10 cellular contexts compared by ENCODE assay signal in the genomic region with DNA sequence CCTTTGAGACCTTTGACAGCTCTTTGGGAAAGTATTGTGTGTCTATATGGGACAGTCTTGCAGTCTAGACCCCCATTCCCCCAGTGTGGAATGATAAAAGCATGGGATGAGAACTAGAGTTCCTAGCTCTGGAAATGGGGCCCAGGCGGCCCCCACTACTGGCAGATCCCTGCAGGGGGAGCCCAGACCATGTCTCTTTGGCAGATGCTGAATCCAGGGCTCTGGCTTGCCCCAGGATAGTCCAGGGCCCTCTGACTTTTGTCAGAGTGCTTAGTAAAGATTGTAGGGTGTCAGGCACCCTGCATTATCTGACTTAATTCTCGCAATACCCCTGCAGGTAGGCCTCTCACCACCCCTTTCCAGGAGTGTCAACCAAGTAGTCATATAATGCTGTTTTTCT. TPM values are rescaled to one million over a fixed set of nuclear protein-coding genes. Genes with fewer than 3 reads are reported as not detected.
DNase-seq lines count a peak whose midpoint lies in the region; TF ChIP-seq lines count a peak whose summit lies in the region.
"Had no signal": no experiment of that assay in that cellular context is flagged by ENCODE, and none has a peak within 500 bp of the region (broad histone marks: within the 10 kb centered on the region; RNA-seq: fewer than 3 reads in every experiment).

No MANE protein-coding gene starts in this region.

- H3K9me3 ChIP-seq in Caco-2 (no peaks in the 10 kb centered on the region), tibial nerve (no peaks in the 10 kb centered on the region)

- DNase-seq in Caco-2 (peak in 1 of 2 experiments; percentile 39), HFFc6 (no peak), chondrocyte (ENCODE audit: low spot score) (no peak), osteocyte (ENCODE audit: extremely low spot score, unreplicated experiment) (no peak), KBM-7 (no peak), GM10266 (ENCODE audit: extremely low spot score) (no peak), NCI-H82 (lab: John Stamatoyannopoulos, UW) (no peak), tibial nerve (ENCODE audit: low spot score in 2 of 2) (no peak)
- DNase-seq: stimulated activated CD4-positive, alpha-beta T cell treated with anti-CD3 and anti-CD28 coated beads, Interleukin-15, amount 100 ng/mL, for 24 hours had no signal

- POLR2A ChIA-PET in Caco-2 (lab: Charles Lee): no interaction called here

- WGBS in tibial nerve, 2 donors: 79 to 86% methylated on average over 2 of the region's 2 CpGs

- in situ Hi-C loops in KBM-7 (cut with MboI; ENCODE audit: low pct_unique_long_range_greater_than_20kb, low sequenced_read_pairs): no loop called here

- no peaks in the 10 kb centered on the region for H3K27me3 Mint-ChIP-seq in Caco-2 (ENCODE audit: insufficient read depth, unreplicated experiment)
- no peaks in the 10 kb centered on the region; the same call in 1 of the 2 replicates for H3K27me3 Mint-ChIP-seq in HFFc6 (ENCODE audit: insufficient read depth)
- H3K27me3 Mint-ChIP-seq in chondrocyte (ENCODE audit: low read depth): no peaks in the 10 kb centered on the region
- no peaks in the 10 kb centered on the region for H3K27me3 Mint-ChIP-seq in osteocyte (ENCODE audit: unreplicated experiment)
- H3K27me3 Mint-ChIP-seq: IgD-negative memory B cell had no signal

- H3K27me3 ChIP-seq in Caco-2 (replicated peaks; ENCODE audit: control insufficient read depth, insufficient read depth, low read length) (no peaks in the 10 kb centered on the region), tibial nerve (no peaks in the 10 kb centered on the region)

- no peak for TF ChIP-seq EP300 in tibial nerve (IDR thresholded peaks at IDR 0.05)

- CTCF ChIA-PET in Caco-2 (lab: Charles Lee): interaction anchor here (0.6 kb wide), 1 partner anchor 8 kb away, joined by 4 read pairs; a partner anchor contains a TSS

- H3K4me3 ChIP-seq in Caco-2 (ENCODE audit: low read depth, low read length) (no peak overlapping the region), tibial nerve (no peak overlapping the region)

- TF ChIP-seq POLR2A in tibial nerve (IDR thresholded peaks at IDR 0.05): no peak

- intact Hi-C loops in Caco-2 (cut with micrococcal nuclease; ENCODE audit: unreplicated experiment): no loop called here

- TF ChIP-seq CTCF in Caco-2 (IDR thresholded peaks at IDR 0.05; ENCODE audit: insufficient read depth in 1 of 2, low read depth in 1 of 2, low read length in 1 of 2, severe bottlenecking in 1 of 2, unreplicated experiment in 1 of 2) (peak; percentile 33 to 63), HFFc6 (IDR thresholded peaks at IDR 0.05) (peak; percentile 68), chondrocyte (IDR thresholded peaks at IDR 0.05) (peak; percentile 41), osteocyte (IDR thresholded peaks at IDR 0.05) (peak; percentile 22), GM10266 (IDR thresholded peaks at IDR 0.05; ENCODE audit: control insufficient read depth, insufficient read depth, low read depth, missing control alignments) (no peak), tibial nerve (IDR thresholded peaks at IDR 0.05) (peak in 1 of 5 experiments; percentile 9)

- no peak overlapping the region for H3K4me3 Mint-ChIP-seq in Caco-2 (ENCODE audit: unreplicated experiment)
- no peak overlapping the region for H3K4me3 Mint-ChIP-seq in HFFc6
- no peak overlapping the region for H3K4me3 Mint-ChIP-seq in chondrocyte (ENCODE audit: unreplicated experiment)
- no peak overlapping the region for H3K4me3 Mint-ChIP-seq in osteocyte (ENCODE audit: unreplicated experiment)

- peaks cover 9% of the 10 kb centered on the region for H3K4me1 Mint-ChIP-seq in Caco-2 (ENCODE audit: low read depth, unreplicated experiment)
- peaks cover 59% of the 10 kb centered on the region for H3K4me1 Mint-ChIP-seq in HFFc6 (ENCODE audit: low read depth)
- peaks cover 51% of the 10 kb centered on the region for H3K4me1 Mint-ChIP-seq in chondrocyte (ENCODE audit: low read depth)
- peaks cover 49% of the 10 kb centered on the region for H3K4me1 Mint-ChIP-seq in osteocyte (ENCODE audit: unreplicated experiment)

- H3K9me3 Mint-ChIP-seq in Caco-2 (ENCODE audit: unreplicated experiment): no peaks in the 10 kb centered on the region
- H3K9me3 Mint-ChIP-seq in HFFc6: no peaks in the 10 kb centered on the region
- no peaks in the 10 kb centered on the region for H3K9me3 Mint-ChIP-seq in chondrocyte (ENCODE audit: low read depth)
- H3K9me3 Mint-ChIP-seq in osteocyte (ENCODE audit: unreplicated experiment): no peaks in the 10 kb centered on the region
- H3K9me3 Mint-ChIP-seq: IgD-negative memory B cell had no signal

- peaks cover 15% of the 10 kb centered on the region for H3K4me1 ChIP-seq in Caco-2
- peaks cover 0 to 92% (median 51%) of the 10 kb centered on the region in 4 donors for H3K4me1 ChIP-seq in tibial nerve

- peaks cover 77% of the 10 kb centered on the region for H3K36me3 Mint-ChIP-seq in Caco-2 (ENCODE audit: insufficient read depth, unreplicated experiment)
- peaks cover 18% of the 10 kb centered on the region for H3K36me3 Mint-ChIP-seq in HFFc6 (ENCODE audit: low read depth)
- H3K36me3 Mint-ChIP-seq in chondrocyte (ENCODE audit: low read depth): peaks cover 21% of the 10 kb centered on the region
- peaks cover 40% of the 10 kb centered on the region for H3K36me3 Mint-ChIP-seq in osteocyte (ENCODE audit: unreplicated experiment)

- no peak overlapping the region for H3K27ac Mint-ChIP-seq in Caco-2 (ENCODE audit: unreplicated experiment)
- H3K27ac Mint-ChIP-seq in HFFc6: no peak overlapping the region
- peak overlapping the region; percentile 81 for H3K27ac Mint-ChIP-seq in chondrocyte (ENCODE audit: unreplicated experiment)
- H3K27ac Mint-ChIP-seq in osteocyte (ENCODE audit: unreplicated experiment): no peak overlapping the region

- peak overlapping the region in 2 of 4 donors; percentile 8 to 41 for H3K27ac ChIP-seq in tibial nerve

- BruUV-seq in Caco-2 (replicated peaks; lab: Mats Ljungman, UMichigan): no TSS peak

- H3K36me3 ChIP-seq in Caco-2 (ENCODE audit: control insufficient read depth, insufficient read depth, low read length) (peaks cover 13% of the 10 kb centered on the region), tibial nerve (peaks cover 0 to 39% (median 23%) of the 10 kb centered on the region in 3 donors)

RNA-seq across cellular contexts. Expression of a gene that starts 8.3 kb away (rescaled TPM):
- total RNA-seq in Caco-2 (2022) (99.0 and 101 TPM in 2 replicates), chondrocyte (101 to 110 TPM (median 108 TPM) in 3 replicates), osteocyte (89.4 and 95.9 TPM in 2 replicates), tibial nerve (100 to 1,000 TPM in 1 of 4 donors, 10 to 100 TPM in 3; 73.9 to 110 (median 93.6) TPM)
- total RNA-seq in HFFc6 (2021; fragmentation: NEBNext Ultra II Directional; extraction: Animal tissue kit (Norgen Biotek cat#: 25700)): 100 to 1,000 TPM in 3 of 6 experiments, 10 to 100 TPM in 3; 90.2 to 117 (median 103) TPM

RNA-seq across cellular contexts. Expression of a gene that starts 33.5 kb away (rescaled TPM):
- total RNA-seq in Caco-2 (2022) (39.5 and 41.3 TPM in 2 replicates), chondrocyte (38.7 to 41.8 TPM (median 39.0 TPM) in 3 replicates), osteocyte (43.7 and 45.0 TPM in 2 replicates), tibial nerve (10 to 100 TPM; 20.9 to 30.2 (median 27.9) TPM)
- total RNA-seq in HFFc6 (2021; fragmentation: NEBNext Ultra II Directional; extraction: Animal tissue kit (Norgen Biotek cat#: 25700)): 10 to 100 TPM; 38.0 to 50.8 (median 41.0) TPM
